ENCODE assay signal across 1 cellular context in genomic region chr2:10814571-10815331, GRCh38.
A peak's percentile ranks its signal among the peaks of the same experiment; 100 is the strongest.
TF ChIP-seq lines count a peak whose summit lies in the region.

No MANE protein-coding gene starts in this region.

TF ChIP-seq in HepG2, 621 proteins besides CTCF, POLR2A, EP300 and RAD21 (continued from another document and continues in another):
- TF ChIP-seq TEF (CRISPR knock-in tag; IDR thresholded peaks at IDR 0.05) (no peak), RARG (CRISPR knock-in tag; IDR thresholded peaks at IDR 0.05; ENCODE audit: low read depth) (no peak), SCMH1 (CRISPR knock-in tag; IDR thresholded peaks at IDR 0.05; ENCODE audit: borderline replicate concordance) (no peak), TCF7 (IDR thresholded peaks at IDR 0.05; ENCODE audit: low read depth) (no peak), KAT7 (CRISPR knock-in tag; IDR thresholded peaks at IDR 0.05; ENCODE audit: borderline replicate concordance) (no peak), RFXANK (CRISPR knock-in tag; IDR thresholded peaks at IDR 0.05) (no peak), JUN (CRISPR knock-in tag; IDR thresholded peaks at IDR 0.05) (no peak), PAX8 (CRISPR knock-in tag; IDR thresholded peaks at IDR 0.05; ENCODE audit: borderline replicate concordance) (no peak), ESRRA (CRISPR knock-in tag; IDR thresholded peaks at IDR 0.05; ENCODE audit: low read depth) (peak; percentile 26; the same call in 1 of the 2 replicates), ZNF879 (CRISPR knock-in tag; IDR thresholded peaks at IDR 0.05) (no peak), TBX2 (CRISPR knock-in tag; IDR thresholded peaks at IDR 0.05; ENCODE audit: borderline replicate concordance) (no peak), GFI1 (CRISPR knock-in tag; IDR thresholded peaks at IDR 0.05; ENCODE audit: borderline replicate concordance) (no peak), HMGXB3 (CRISPR knock-in tag; IDR thresholded peaks at IDR 0.05; ENCODE audit: borderline replicate concordance) (0 out of 2 replicates have a peak, but pooled peaks have one; percentile 19), ZMYM2 (CRISPR knock-in tag; IDR thresholded peaks at IDR 0.05) (peak; percentile 80), ZNF280D (CRISPR knock-in tag; IDR thresholded peaks at IDR 0.05) (peak; percentile 48), ZNF205 (CRISPR knock-in tag; IDR thresholded peaks at IDR 0.05) (0 out of 2 replicates have a peak, but pooled peaks have one; percentile 3), ZNF629 (CRISPR knock-in tag; conservative IDR thresholded peaks at IDR 0.05) (no peak), TBX3 (IDR thresholded peaks at IDR 0.05; ENCODE audit: borderline replicate concordance) (no peak), NCOA1 (CRISPR knock-in tag; IDR thresholded peaks at IDR 0.05) (no peak), DRAP1 (CRISPR knock-in tag; IDR thresholded peaks at IDR 0.05) (0 out of 2 replicates have a peak, but pooled peaks have one; percentile 7), ZKSCAN5 (CRISPR knock-in tag; IDR thresholded peaks at IDR 0.05) (no peak), HNRNPLL (IDR thresholded peaks at IDR 0.05; ENCODE audit: low read depth, low read length, poor library complexity, severe bottlenecking) (no peak), ZNF292 (CRISPR knock-in tag; IDR thresholded peaks at IDR 0.05; ENCODE audit: borderline replicate concordance, low read depth) (peak; percentile 84; the same call in 1 of the 2 replicates), ZKSCAN1 (IDR thresholded peaks at IDR 0.05; ENCODE audit: low read length) (no peak), CBX5 (CRISPR knock-in tag; IDR thresholded peaks at IDR 0.05; ENCODE audit: borderline replicate concordance) (no peak), HMG20A (CRISPR knock-in tag; IDR thresholded peaks at IDR 0.05; ENCODE audit: borderline replicate concordance) (no peak), ZBTB42 (CRISPR knock-in tag; IDR thresholded peaks at IDR 0.05) (no peak), NBN (conservative IDR thresholded peaks at IDR 0.05) (no peak), ZNF660 (CRISPR knock-in tag; IDR thresholded peaks at IDR 0.05; ENCODE audit: borderline replicate concordance, low read depth) (no peak), ZBTB34 (CRISPR knock-in tag; IDR thresholded peaks at IDR 0.05) (no peak), ZNF773 (CRISPR knock-in tag; IDR thresholded peaks at IDR 0.05; ENCODE audit: borderline replicate concordance) (no peak), SOX13 (IDR thresholded peaks at IDR 0.05) (no peak), SOX13 (CRISPR knock-in tag; conservative IDR thresholded peaks at IDR 0.05 in 1 of 2, IDR thresholded peaks at IDR 0.05 in 1 of 2) (no peak), ZNF552 (CRISPR knock-in tag; IDR thresholded peaks at IDR 0.05; ENCODE audit: borderline replicate concordance) (no peak), MXD1 (CRISPR knock-in tag; IDR thresholded peaks at IDR 0.05) (peak; percentile 65; the same call in 1 of the 2 replicates), KDM6A (CRISPR knock-in tag; IDR thresholded peaks at IDR 0.05; ENCODE audit: low read depth) (0 out of 2 replicates have a peak, but pooled peaks have one; percentile 8), GABPB1 (CRISPR knock-in tag; IDR thresholded peaks at IDR 0.05) (no peak), ZFP36L1 (CRISPR knock-in tag; IDR thresholded peaks at IDR 0.05) (no peak), TAF15 (IDR thresholded peaks at IDR 0.05; ENCODE audit: low read depth, low read length, poor library complexity, severe bottlenecking) (no peak), JUNB (CRISPR knock-in tag; IDR thresholded peaks at IDR 0.05; ENCODE audit: borderline replicate concordance) (no peak), ZNF576 (CRISPR knock-in tag; IDR thresholded peaks at IDR 0.05) (no peak), ZFP90 (CRISPR knock-in tag; IDR thresholded peaks at IDR 0.05; ENCODE audit: borderline replicate concordance) (no peak), ZNF687 (CRISPR knock-in tag; IDR thresholded peaks at IDR 0.05) (peak; percentile 89), ZNF275 (CRISPR knock-in tag; IDR thresholded peaks at IDR 0.05; ENCODE audit: borderline replicate concordance) (no peak), ZBTB46 (CRISPR knock-in tag; IDR thresholded peaks at IDR 0.05; ENCODE audit: borderline replicate concordance) (no peak), FOXC1 (CRISPR knock-in tag; IDR thresholded peaks at IDR 0.05; ENCODE audit: borderline replicate concordance) (peak; percentile 68; the same call in 1 of the 2 replicates), PHF8 (CRISPR knock-in tag; IDR thresholded peaks at IDR 0.05) (peak; percentile 42; the same call in 1 of the 2 replicates)
